Comparison of ENCODE assay signal across 12 cellular contexts in genomic region chr12:25332143-25332542, GRCh38.
A peak's percentile ranks its signal among the peaks of the same experiment; 100 is the strongest.
DNase-seq lines count a peak whose midpoint lies in the region; ATAC-seq and TF ChIP-seq lines count a peak whose summit lies in the region.
"Had no signal": no experiment of that assay in that cellular context is flagged by ENCODE, and none has a peak within 500 bp of the region (broad histone marks: within the 10 kb centered on the region; RNA-seq: fewer than 3 reads in every experiment).

No MANE protein-coding gene starts in this region.

- H3K4me3 ChIP-seq in CD8-positive, alpha-beta T cell (ENCODE audit: low read depth, low read length), result no peak overlapping the region

- H3K4me1 ChIP-seq in CD8-positive, alpha-beta T cell (ENCODE audit: insufficient read depth, low read length), result no peaks in the 10 kb centered on the region
- H3K4me1 ChIP-seq: BE2C had no signal

- ATAC-seq in GM18498 (IDR thresholded peaks at IDR 0.05; ENCODE audit: unreplicated experiment) (peak; percentile 79), GM19395 (IDR thresholded peaks at IDR 0.05; ENCODE audit: unreplicated experiment) (peak; percentile 90), HG02798 (IDR thresholded peaks at IDR 0.05; ENCODE audit: poor library complexity, unreplicated experiment) (peak; percentile 90), HG03469 (IDR thresholded peaks at IDR 0.05; ENCODE audit: unreplicated experiment) (peak; percentile 63)
- no peak for ATAC-seq in CD8-positive, alpha-beta T cell
- ATAC-seq: right cardiac atrium had no signal

- TF ChIP-seq CTCF in nephron progenitor cell (IDR thresholded peaks at IDR 0.05), result no peak
- no peak for TF ChIP-seq CTCF in CD8-positive, alpha-beta T cell (IDR thresholded peaks at IDR 0.05)

- H3K9me3 ChIP-seq in CD8-positive, alpha-beta T cell (ENCODE audit: low read length), result no peaks in the 10 kb centered on the region
- H3K9me3 ChIP-seq: BE2C had no signal

- H3K36me3 ChIP-seq in CD8-positive, alpha-beta T cell (ENCODE audit: insufficient read depth, low read length), result no peaks in the 10 kb centered on the region
- H3K36me3 ChIP-seq: BE2C had no signal

- peaks cover 15% of the 10 kb centered on the region for H3K27me3 Mint-ChIP-seq in activated T-helper 1 cell treated with anti-CD3 and anti-CD28 coated beads, Interleukin-12 subunit alpha, Interleukin-12 subunit beta, Interleukin-2, Interleukin-4 antibody, amounts not matched to agents 30 ng/mL and 10 ng/mL and 1 ng/mL, durations not matched to agents 14 hours and 24 hours and 36 hours (ENCODE audit: insufficient read depth)
- H3K27me3 Mint-ChIP-seq in nephron progenitor cell (ENCODE audit: low read depth, poor library complexity), result no peaks in the 10 kb centered on the region
- H3K27me3 Mint-ChIP-seq in CD8-positive, alpha-beta T cell (ENCODE audit: low read depth), result no peaks in the 10 kb centered on the region
- H3K27me3 Mint-ChIP-seq: activated naive CD8-positive, alpha-beta T cell had no signal

- no peak overlapping the region for H3K4me3 Mint-ChIP-seq in activated T-helper 1 cell treated with anti-CD3 and anti-CD28 coated beads, Interleukin-12 subunit alpha, Interleukin-12 subunit beta, Interleukin-2, Interleukin-4 antibody, amounts not matched to agents 30 ng/mL and 10 ng/mL and 1 ng/mL, durations not matched to agents 14 hours and 24 hours and 36 hours
- no peak overlapping the region for H3K4me3 Mint-ChIP-seq in nephron progenitor cell
- no peak overlapping the region for H3K4me3 Mint-ChIP-seq in CD8-positive, alpha-beta T cell
- H3K4me3 Mint-ChIP-seq: activated naive CD8-positive, alpha-beta T cell had no signal

- H3K9me3 Mint-ChIP-seq in activated T-helper 1 cell treated with anti-CD3 and anti-CD28 coated beads, Interleukin-12 subunit alpha, Interleukin-12 subunit beta, Interleukin-2, Interleukin-4 antibody, amounts not matched to agents 30 ng/mL and 10 ng/mL and 1 ng/mL, durations not matched to agents 14 hours and 24 hours and 36 hours, result no peaks in the 10 kb centered on the region
- H3K9me3 Mint-ChIP-seq in nephron progenitor cell, result no peaks in the 10 kb centered on the region
- no peaks in the 10 kb centered on the region for H3K9me3 Mint-ChIP-seq in CD8-positive, alpha-beta T cell

- H3K27me3 ChIP-seq in CD8-positive, alpha-beta T cell (ENCODE audit: insufficient read depth, low read length), result no peaks in the 10 kb centered on the region
- H3K27me3 ChIP-seq: BE2C had no signal

- peaks cover 14% of the 10 kb centered on the region for H3K4me1 Mint-ChIP-seq in activated T-helper 1 cell treated with anti-CD3 and anti-CD28 coated beads, Interleukin-12 subunit alpha, Interleukin-12 subunit beta, Interleukin-2, Interleukin-4 antibody, amounts not matched to agents 30 ng/mL and 10 ng/mL and 1 ng/mL, durations not matched to agents 14 hours and 24 hours and 36 hours (ENCODE audit: low read depth)
- H3K4me1 Mint-ChIP-seq in nephron progenitor cell, result peaks cover 16% of the 10 kb centered on the region
- H3K4me1 Mint-ChIP-seq in CD8-positive, alpha-beta T cell (ENCODE audit: low read depth), result peaks cover 12% of the 10 kb centered on the region

- intact Hi-C loops in activated T-helper 1 cell treated with anti-CD3 and anti-CD28 coated beads, Interleukin-12 subunit alpha, Interleukin-12 subunit beta, Interleukin-2, Interleukin-4 antibody, amounts not matched to agents 30 ng/mL and 10 ng/mL and 1 ng/mL, durations not matched to agents 14 hours and 24 hours and 36 hours (cut with micrococcal nuclease), result loop anchor here (2.0 to 5.0 kb wide), 2 partner anchors 45 to 280 kb away; a partner anchor contains a TSS
- intact Hi-C loops in CD8-positive, alpha-beta T cell (cut with DNase I, micrococcal nuclease), result loop anchor here in 1 of 2 experiments (5.0 kb wide), 1 partner anchor 50 kb away; no protein-coding TSS in a partner anchor

- POLR2A ChIA-PET in CD8-positive, alpha-beta T cell (lab: Charles Lee), result interaction anchor here (0.6 to 1.5 kb wide), 2 partner anchors 8 to 50 kb away, joined by 3 to 11 read pairs; no protein-coding TSS in a partner anchor

- DNase-seq in CD1c-positive myeloid dendritic cell (ENCODE audit: extremely low spot score), result no peak
- DNase-seq in activated T-helper 1 cell treated with anti-CD3 and anti-CD28 coated beads, Interleukin-12 subunit alpha, Interleukin-12 subunit beta, Interleukin-2, Interleukin-4 antibody, amounts not matched to agents 30 ng/mL and 10 ng/mL and 1 ng/mL, durations not matched to agents 14 hours and 24 hours and 36 hours (ENCODE audit: low spot score), result no peak
- no peak for DNase-seq in nephron progenitor cell
- DNase-seq in CD8-positive, alpha-beta T cell, result no peak
- DNase-seq: BE2C, NCI-H1930, right cardiac atrium had no signal

- CTCF ChIA-PET in CD8-positive, alpha-beta T cell (lab: Charles Lee), result interaction anchor here (1.3 to 1.9 kb wide), 3 partner anchors 11 to 55 kb away, joined by 3 to 6 read pairs (median 4); no protein-coding TSS in a partner anchor

- H3K36me3 Mint-ChIP-seq in activated T-helper 1 cell treated with anti-CD3 and anti-CD28 coated beads, Interleukin-12 subunit alpha, Interleukin-12 subunit beta, Interleukin-2, Interleukin-4 antibody, amounts not matched to agents 30 ng/mL and 10 ng/mL and 1 ng/mL, durations not matched to agents 14 hours and 24 hours and 36 hours (ENCODE audit: low read depth), result no peaks in the 10 kb centered on the region
- H3K36me3 Mint-ChIP-seq in nephron progenitor cell (ENCODE audit: low read depth), result no peaks in the 10 kb centered on the region
- no peaks in the 10 kb centered on the region for H3K36me3 Mint-ChIP-seq in CD8-positive, alpha-beta T cell
- H3K36me3 Mint-ChIP-seq: activated naive CD8-positive, alpha-beta T cell had no signal

- H3K27ac Mint-ChIP-seq in activated T-helper 1 cell treated with anti-CD3 and anti-CD28 coated beads, Interleukin-12 subunit alpha, Interleukin-12 subunit beta, Interleukin-2, Interleukin-4 antibody, amounts not matched to agents 30 ng/mL and 10 ng/mL and 1 ng/mL, durations not matched to agents 14 hours and 24 hours and 36 hours, result no peak overlapping the region
- H3K27ac Mint-ChIP-seq in nephron progenitor cell, result no peak overlapping the region
- no peak overlapping the region for H3K27ac Mint-ChIP-seq in CD8-positive, alpha-beta T cell
- H3K27ac Mint-ChIP-seq: activated naive CD8-positive, alpha-beta T cell had no signal

- H3K27ac ChIP-seq in CD8-positive, alpha-beta T cell (ENCODE audit: low read depth, low read length), result no peak overlapping the region
